ENCODE assay signal across 15 cellular contexts in genomic region chr22:49676783-49677494, GRCh38.
"Had no signal": no experiment of that assay in that cellular context is flagged by ENCODE, and none has a peak within 500 bp of the region (broad histone marks: within the 10 kb centered on the region; RNA-seq: fewer than 3 reads in every experiment).

No MANE protein-coding gene starts in this region.

- H3K9me3 ChIP-seq: ascending aorta, breast epithelium, left lung, ovary, upper lobe of left lung had no signal

- H3K4me3 ChIP-seq: ascending aorta, breast epithelium, left lung, ovary, upper lobe of left lung had no signal

- H3K27me3 ChIP-seq: ascending aorta, ovary had no signal

- FAIRE-seq: endometrium, islet of Langerhans had no signal

- H3K27ac ChIP-seq: ascending aorta, breast epithelium, left lung, ovary, upper lobe of left lung had no signal

- H3K36me3 ChIP-seq: ascending aorta, breast epithelium, left lung, ovary, upper lobe of left lung had no signal

- ATAC-seq: left lung had no signal

- DNase-seq: activated CD4-positive, alpha-beta T cell treated with anti-CD3 and anti-CD28 coated beads, Interleukin-2, amount 10 ng/mL, durations not matched to agents 7 days and 5 days; activated CD4-positive, CD25-positive, alpha-beta regulatory T cell; activated naive CD4-positive, alpha-beta T cell treated with anti-CD3 and anti-CD28 coated beads, Interleukin-2, amount 10 ng/mL, durations not matched to agents 7 days and 5 days; activated T-cell treated with anti-CD3 and anti-CD28 coated beads, Interleukin-2, amount 50 U/mL, for 1 hour; left lung; mesenchymal stem cell; nephron progenitor cell; ovary; stimulated activated CD4-positive, alpha-beta T cell treated with anti-CD3 and anti-CD28 coated beads, Interleukin-15, amount 100 ng/mL, for 24 hours; stimulated activated CD4-positive, alpha-beta T cell treated with anti-CD3 and anti-CD28 coated beads, Interleukin-4, amount 100 ng/mL, for 24 hours had no signal

- H3K4me1 ChIP-seq: ascending aorta, breast epithelium, left lung, upper lobe of left lung had no signal
